Comparison of ENCODE assay signal across 9 cellular contexts in the genomic region with DNA sequence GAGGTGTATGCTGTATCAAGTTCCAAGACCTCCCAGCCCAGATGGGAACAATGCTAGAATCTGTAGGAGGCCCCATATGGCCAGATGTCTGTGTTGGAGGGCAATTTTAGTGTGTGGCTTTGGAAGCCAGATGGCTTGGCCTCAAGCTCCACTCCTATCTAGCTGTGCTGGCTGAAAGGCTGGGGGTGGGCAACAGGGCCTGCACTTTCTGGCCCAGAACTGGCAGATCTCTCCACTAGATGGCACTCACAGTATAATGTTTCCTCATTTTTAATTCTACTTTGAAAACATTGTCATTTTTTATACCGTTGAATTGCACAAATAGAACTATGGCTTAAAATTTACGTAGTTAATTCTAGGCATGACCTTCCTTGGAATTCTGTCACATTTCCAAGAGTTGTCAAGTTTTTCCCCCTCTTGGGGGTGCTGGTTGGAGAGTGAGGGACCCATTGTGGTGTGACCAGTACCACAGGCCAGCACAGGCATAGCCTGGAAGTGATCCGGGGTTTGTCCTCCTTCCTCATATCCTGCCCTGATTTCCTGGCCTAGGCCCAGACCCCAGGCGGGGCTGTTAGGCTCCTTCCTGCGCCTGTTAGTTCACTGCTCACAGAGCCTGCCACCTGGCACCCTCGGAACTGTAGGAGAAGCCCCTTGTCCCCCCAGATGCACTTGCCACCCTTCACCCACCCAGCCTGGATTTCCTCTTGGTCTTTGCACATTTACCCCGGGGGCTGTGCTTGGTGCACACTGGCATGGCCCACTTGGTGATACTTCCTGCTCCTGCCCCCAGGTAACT. TPM values are rescaled to one million over a fixed set of nuclear protein-coding genes. Genes with fewer than 3 reads are reported as not detected.
DNase-seq lines count a peak whose midpoint lies in the region; ATAC-seq, FAIRE-seq and TF ChIP-seq lines count a peak whose summit lies in the region.
"Had no signal": no experiment of that assay in that cellular context is flagged by ENCODE, and none has a peak within 500 bp of the region (broad histone marks: within the 10 kb centered on the region; RNA-seq: fewer than 3 reads in every experiment).

No MANE protein-coding gene starts in this region.

- H3K9ac ChIP-seq in H9 (ENCODE audit: extremely low read depth, insufficient read length, low read length) (no peak overlapping the region), K562 (ENCODE audit: insufficient read depth in 1 of 2, low read depth in 2 of 2, low read length in 2 of 2) (no peak overlapping the region)

- TF ChIP-seq CTCF in H9 (conservative IDR thresholded peaks at IDR 0.05) (peak; percentile 86), K562 (IDR thresholded peaks at IDR 0.05 in 2 of 3, conservative IDR thresholded peaks at IDR 0.05 in 1 of 3; ENCODE audit: insufficient read depth in 2 of 3, low read depth in 1 of 3, low read length in 3 of 3) (peak; percentile 74 to 86 (median 77))

- no peaks in the 10 kb centered on the region for H3K79me1 ChIP-seq in H9 (ENCODE audit: insufficient read depth, low read depth, low read length, poor library complexity, severe bottlenecking)

- peaks cover 0 to 5% of the 10 kb centered on the region in 2 experiments; a peak in 1 of 5 replicates for H3K9me3 Mint-ChIP-seq in H9
- no peaks in the 10 kb centered on the region for H3K9me3 Mint-ChIP-seq in stimulated activated memory B cell treated with anti-CD40 and anti-IgM and Interleukin-4, amounts not matched to agents 10 μg/mL and 1 μg/mL and 100 μg/mL, for 72 hours

- intact Hi-C loops in K562 (cut with micrococcal nuclease) = loop anchor here (1.0 to 5.0 kb wide), 3 partner anchors 55 to 189 kb away; a partner anchor contains a TSS

- no peak overlapping the region for H4K5ac ChIP-seq in H9 (ENCODE audit: insufficient read length, low read depth, low read length)

- no peak overlapping the region for H3K4ac ChIP-seq in H9 (ENCODE audit: low read depth, low read length)

- no peak overlapping the region for H3K23ac ChIP-seq in H9 (ENCODE audit: insufficient read length, low read depth, low read length)

- H3K9me1 ChIP-seq in K562 (ENCODE audit: control insufficient read depth, insufficient read depth, low read length) = no peaks in the 10 kb centered on the region

- no peak overlapping the region for H3K4me3 ChIP-seq in K562
- H3K4me3 ChIP-seq: SJSA1 had no signal

- no peak overlapping the region for H2BK5ac ChIP-seq in H9 (ENCODE audit: insufficient read length, low read length)

- DNase-seq in COR-L47 (lab: John Stamatoyannopoulos, UW) (peak; percentile 4), H9 (peak; percentile 44), NCI-H524 (lab: John Stamatoyannopoulos, UW) (peak; percentile 60 to 92), K562 (ENCODE audit: extremely low read depth in 1 of 4, low spot score in 3 of 4) (peak; percentile 44 to 73 (median 64)), iPS-NIHi11 (ENCODE audit: low spot score) (peak; percentile 81), activated gamma-delta T cell treated with Interleukin-2 at 50 U/mL for 16 hours (no peak)

- H3K27me3 ChIP-seq in H9 (ENCODE audit: insufficient read depth, low read length) (no peaks in the 10 kb centered on the region), K562 (ENCODE audit: control insufficient read depth in 2 of 2, insufficient read depth in 2 of 2, low read length in 2 of 2) (peaks cover 16 to 44% of the 10 kb centered on the region in 2 experiments; a peak in 4 of 5 replicates)
- H3K27me3 ChIP-seq: SJSA1 had no signal

- no peak overlapping the region for H2BK15ac ChIP-seq in H9 (ENCODE audit: low read depth, low read length)

- no peaks in the 10 kb centered on the region for H3K79me2 ChIP-seq in H9 (ENCODE audit: insufficient read depth, low read length)
- H3K79me2 ChIP-seq in K562 (ENCODE audit: control insufficient read depth, insufficient read depth, low read length) = no peaks in the 10 kb centered on the region

- TF ChIP-seq POLR2A in K562 (conservative IDR thresholded peaks at IDR 0.05) = no peak

- H4K20me1 ChIP-seq in H9 (ENCODE audit: control insufficient read depth, insufficient read depth, insufficient read length) (no peaks in the 10 kb centered on the region), K562 (replicated peaks; ENCODE audit: control insufficient read depth, insufficient read depth, low read length) (no peaks in the 10 kb centered on the region)

- H2BK20ac ChIP-seq in H9 (ENCODE audit: low read depth, low read length, poor library complexity, severe bottlenecking) = no peak overlapping the region

- no peak overlapping the region for H3K14ac ChIP-seq in H9 (ENCODE audit: insufficient read depth, low read length)

- no peaks in the 10 kb centered on the region for H3K36me3 ChIP-seq in K562 (ENCODE audit: control insufficient read depth, insufficient read depth, low read length)
- H3K36me3 ChIP-seq: SJSA1 had no signal

- H3K27me3 Mint-ChIP-seq in H9 (ENCODE audit: low read depth) = peaks cover 2% of the 10 kb centered on the region; the same call in 1 of the 2 replicates
- H3K27me3 Mint-ChIP-seq in stimulated activated memory B cell treated with anti-CD40 and anti-IgM and Interleukin-4, amounts not matched to agents 10 μg/mL and 1 μg/mL and 100 μg/mL, for 72 hours = no peaks in the 10 kb centered on the region

- H2AK5ac ChIP-seq in H9 (ENCODE audit: insufficient read length, low read length) = no peak overlapping the region

- H2BK12ac ChIP-seq in H9 (ENCODE audit: insufficient read length, low read depth, low read length) = no peak overlapping the region

- no peak overlapping the region for H3T11ph ChIP-seq in H9 (ENCODE audit: low read length)

- CTCF ChIA-PET in K562 (lab: Yijun Ruan, JAX; ENCODE audit: low intra/inter-chr PET ratio) = interaction anchor here (0.8 to 4.0 kb wide), 2 partner anchors 101 to 104 kb away, joined by 3 to 46 read pairs; no protein-coding TSS in a partner anchor

- H4K91ac ChIP-seq in H9 (ENCODE audit: insufficient read length, low read depth, low read length) = no peak overlapping the region

- H3K36me3 Mint-ChIP-seq in H9 (ENCODE audit: insufficient read depth in 1 of 3, low read depth in 3 of 3) = no peaks in the 10 kb centered on the region; a peak in 1 of 7 replicates
- H3K36me3 Mint-ChIP-seq in stimulated activated memory B cell treated with anti-CD40 and anti-IgM and Interleukin-4, amounts not matched to agents 10 μg/mL and 1 μg/mL and 100 μg/mL, for 72 hours = no peaks in the 10 kb centered on the region

- H4K8ac ChIP-seq in H9 (replicated peaks; ENCODE audit: insufficient read length, low read depth, low read length) = no peak overlapping the region

- H2BK120ac ChIP-seq in H9 (ENCODE audit: low read depth, low read length, poor library complexity, severe bottlenecking) = no peak overlapping the region

- no TSS peak for BruUV-seq in K562 (replicated peaks; lab: Mats Ljungman, UMichigan)

- H3K4me2 ChIP-seq in H9 (ENCODE audit: insufficient read depth, insufficient read length, low read length) = no peak overlapping the region
- H3K4me2 ChIP-seq in K562 (ENCODE audit: insufficient read depth, low read length) = no peak overlapping the region

- H3K23me2 ChIP-seq in H9 (ENCODE audit: insufficient read length, low read depth, low read length, poor library complexity, severe bottlenecking) = no peaks in the 10 kb centered on the region

- ATAC-seq in K562 = peak; percentile 81
- peak; percentile 73 for ATAC-seq in stimulated activated memory B cell treated with anti-CD40 and anti-IgM and Interleukin-4, amounts not matched to agents 10 μg/mL and 1 μg/mL and 100 μg/mL, for 72 hours
- ATAC-seq in HG03457 (IDR thresholded peaks at IDR 0.05; ENCODE audit: unreplicated experiment) = no peak

- no peak for TF ChIP-seq EP300 in K562 (IDR thresholded peaks at IDR 0.05; ENCODE audit: low read length)

- peak; percentile 87 for FAIRE-seq in K562 (lab: Jason Lieb, UNC)

- H3K4me3 Mint-ChIP-seq in H9 = no peak overlapping the region
- H3K4me3 Mint-ChIP-seq in stimulated activated memory B cell treated with anti-CD40 and anti-IgM and Interleukin-4, amounts not matched to agents 10 μg/mL and 1 μg/mL and 100 μg/mL, for 72 hours = no peak overlapping the region

- H3K9me3 ChIP-seq in H9 (ENCODE audit: control insufficient read depth, low read depth, low read length) (no peaks in the 10 kb centered on the region), K562 (replicated peaks; ENCODE audit: control insufficient read depth, insufficient read depth, low read depth, low read length) (0 out of 2 replicates have a peak, but pooled peaks cover 4% of the 10 kb centered on the region)
- H3K9me3 ChIP-seq: SJSA1 had no signal

- POLR2A ChIA-PET in K562 (lab: Yijun Ruan, JAX) = interaction anchor here (0.6 to 1.5 kb wide), 6 partner anchors 9 to 106 kb away, joined by 3 to 7 read pairs (median 4); no protein-coding TSS in a partner anchor

- peaks cover 2 to 24% of the 10 kb centered on the region in 2 experiments for H3K4me1 Mint-ChIP-seq in H9
- H3K4me1 Mint-ChIP-seq in stimulated activated memory B cell treated with anti-CD40 and anti-IgM and Interleukin-4, amounts not matched to agents 10 μg/mL and 1 μg/mL and 100 μg/mL, for 72 hours = peaks cover 15% of the 10 kb centered on the region

- in situ Hi-C loops in K562 (cut with MboI) = loop anchor here (5.0 kb wide), 1 partner anchor 105 kb away; no protein-coding TSS in a partner anchor

- no CpG with 5 or more reads among the region's 7 CpGs for WGBS in H9 (ENCODE audit: extremely low coverage, insufficient read length, low lambda C conversion rate)
- 8% methylated on average over 7 of the region's 7 CpGs for WGBS in K562 (ENCODE audit: insufficient coverage, low coverage, missing lambda C conversion rate)

- H3K18ac ChIP-seq in H9 (ENCODE audit: insufficient read length, low read depth, low read length) = no peak overlapping the region

- H3K27ac ChIP-seq in H9 (ENCODE audit: insufficient read length, low read depth, low read length) (no peak overlapping the region), K562 (ENCODE audit: extremely low read depth, low read depth, low read length) (no peak overlapping the region)
- H3K27ac ChIP-seq: SJSA1 had no signal

- no peak overlapping the region for H2AFZ ChIP-seq in H9 (ENCODE audit: low read length)
- H2AFZ ChIP-seq in K562 (ENCODE audit: low read depth, low read length) = no peak overlapping the region

- peak; percentile 64 to 74 for TF ChIP-seq RAD21 in K562 (CRISPR knock-in tag; conservative IDR thresholded peaks at IDR 0.05 in 1 of 2, IDR thresholded peaks at IDR 0.05 in 1 of 2)

- no peak overlapping the region; a peak in 1 of 7 replicates for H3K27ac Mint-ChIP-seq in H9
- peak overlapping the region; percentile 72 for H3K27ac Mint-ChIP-seq in stimulated activated memory B cell treated with anti-CD40 and anti-IgM and Interleukin-4, amounts not matched to agents 10 μg/mL and 1 μg/mL and 100 μg/mL, for 72 hours

- H3K4me1 ChIP-seq in H9 (ENCODE audit: insufficient read depth, low read length) (no peaks in the 10 kb centered on the region), K562 (replicated peaks in 1 of 2; ENCODE audit: control insufficient read depth in 2 of 2, insufficient read depth in 2 of 2, low read length in 2 of 2) (no peaks in the 10 kb centered on the region)
- H3K4me1 ChIP-seq: SJSA1 had no signal

- no peak overlapping the region for H3K56ac ChIP-seq in H9 (ENCODE audit: insufficient read length, low read depth, low read length)

RNA-seq across cellular contexts. Expression of a gene that starts 52.9 kb away (rescaled TPM):
- total RNA-seq in H9 (2021) (6.9 and 7.4 TPM in 2 replicates), K562 (2014; rRNA removed) (23.2 and 30.0 TPM in 2 replicates), K562 (2014; rRNA removed; fragmentation: Illumina TruSeq; extraction: Trizol) (7.8 and 8.6 TPM in 2 replicates), K562 (2015; rRNA removed; fragmentation: Illumina TruSeq; extraction: Trizol) (12.4 and 12.7 TPM in 2 replicates), K562 (2021) (28.1 and 29.3 TPM in 2 replicates)
- total RNA-seq in K562 (2011; cell fraction: chromatin; rRNA removed; ENCODE audit: low replicate concordance) = 9.9 and 13.9 TPM in 2 replicates
- total RNA-seq in K562 (2011; cell fraction: nucleolus; rRNA removed) = 10.7 and 11.5 TPM in 2 replicates
- 8.2 and 9.7 TPM in 2 replicates for total RNA-seq in K562 (2011; cell fraction: nucleoplasm; rRNA removed)
- polyA plus RNA-seq in K562 (2011; rRNA removed) (12.3 and 13.1 TPM in 2 replicates), K562 (2014; fragmentation: Illumina TruSeq; extraction: Trizol) (8.7 and 12.5 TPM in 2 replicates), K562 (2014; fragmentation: Nextera tagmentation; extraction: Ambion mirVana) (1 to 10 TPM; 1.3 to 1.4 TPM), K562 (2014; rRNA removed) (19.3 and 22.3 TPM in 2 replicates)
- polyA plus RNA-seq in K562 (2011; cell fraction: cytosol; rRNA removed) = 12.0 and 31.3 TPM in 2 replicates
- 19.7 and 38.0 TPM in 2 replicates for polyA plus RNA-seq in K562 (2011; cell fraction: nucleus; rRNA removed)
- polyA plus RNA-seq in K562 (2012) = 6.0 and 12.9 TPM in 2 replicates
- polyA minus RNA-seq in K562 (2011; rRNA and poly(A)+ RNA removed) = 7.5 and 11.3 TPM in 2 replicates
- 15.5 and 16.6 TPM in 2 replicates for polyA minus RNA-seq in K562 (2011; cell fraction: cytosol; rRNA and poly(A)+ RNA removed)
- 9.4 and 13.7 TPM in 2 replicates for polyA minus RNA-seq in K562 (2011; cell fraction: nucleus; rRNA and poly(A)+ RNA removed)
